In the genomic region with DNA sequence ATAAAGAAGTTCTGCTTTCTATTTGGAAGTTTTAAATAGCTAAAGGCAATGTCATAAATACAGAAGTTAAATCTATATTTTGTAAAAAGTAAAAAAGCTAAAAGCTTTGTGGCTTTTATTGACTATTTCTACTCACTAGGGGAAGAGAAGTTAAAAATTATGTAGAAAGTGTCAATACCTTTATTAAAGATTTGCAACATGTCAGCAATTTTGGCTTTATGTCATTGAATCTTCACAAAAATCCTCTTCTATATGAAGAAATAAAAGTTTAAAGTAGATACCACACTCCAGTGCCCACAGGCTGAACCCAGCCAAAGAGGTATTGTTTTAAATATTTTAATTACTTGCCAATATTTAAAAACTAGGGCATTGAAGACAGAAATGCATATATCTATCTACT, we compare ENCODE assay signal across 20 cellular contexts.
DNase-seq lines count a peak whose midpoint lies in the region; ATAC-seq, FAIRE-seq and TF ChIP-seq lines count a peak whose summit lies in the region.
"Had no signal": no experiment of that assay in that cellular context is flagged by ENCODE, and none has a peak within 500 bp of the region (broad histone marks: within the 10 kb centered on the region; RNA-seq: fewer than 3 reads in every experiment).

No MANE protein-coding gene starts in this region.

- intact Hi-C loops in IMR-90 (cut with micrococcal nuclease): no loop called here

- TF ChIP-seq CTCF in A549 (IDR thresholded peaks at IDR 0.05) (no peak), IMR-90 (conservative IDR thresholded peaks at IDR 0.05; ENCODE audit: low read depth, low read length) (no peak), H1 (IDR thresholded peaks at IDR 0.05; ENCODE audit: control extremely low read depth in 1 of 3, insufficient read depth in 1 of 3, low read depth in 1 of 3, low read length in 3 of 3) (no peak)

- H4K5ac ChIP-seq in IMR-90 (ENCODE audit: low read depth, low read length): no peak overlapping the region
- no peak overlapping the region for H4K5ac ChIP-seq in H1 (ENCODE audit: insufficient read length, low read depth, low read length)

- dilution Hi-C loops in IMR-90 (cut with HindIII; ENCODE audit: low sequenced_read_pairs, unreplicated experiment): no loop called here

- CTCF ChIA-PET in A549 (lab: Yijun Ruan, JAX) (no interaction called here), IMR-90 (lab: Yijun Ruan, JAX) (no interaction called here), H1 (lab: Charles Lee; ENCODE audit: partially characterized antibody) (no interaction called here)

- in situ Hi-C loops in IMR-90 (cut with MboI; ENCODE audit: low sequenced_read_pairs): no loop called here

- TF ChIP-seq EP300 in A549 (IDR thresholded peaks at IDR 0.05) (no peak), H1 (IDR thresholded peaks at IDR 0.05; ENCODE audit: borderline replicate concordance in 1 of 2, low read depth in 2 of 2, low read length in 2 of 2) (no peak)

- H2AFZ ChIP-seq in IMR-90 (replicated peaks; ENCODE audit: low read length, poor library complexity) (no peak overlapping the region), H1 (ENCODE audit: low read length) (no peak overlapping the region)

- H3K27me3 ChIP-seq in IMR-90 (ENCODE audit: control insufficient read depth, insufficient read depth, low read length) (no peaks in the 10 kb centered on the region), H1 (replicated peaks in 1 of 4; ENCODE audit: control insufficient read depth in 3 of 4, extremely low read depth in 1 of 4, insufficient read depth in 3 of 4, low read length in 3 of 4) (no peaks in the 10 kb centered on the region)
- H3K27me3 ChIP-seq: BLaER1 treated with 17β-estradiol and CSF1 and Interleukin-3, amounts not matched to agents 10 nM and 100 nM had no signal

- H3K36me3 ChIP-seq in IMR-90 (ENCODE audit: control insufficient read depth, insufficient read depth, low read length) (no peaks in the 10 kb centered on the region), H1 (ENCODE audit: control insufficient read depth in 2 of 4, insufficient read depth in 4 of 4, low read length in 3 of 4) (no peaks in the 10 kb centered on the region)
- H3K36me3 ChIP-seq: BLaER1 treated with 17β-estradiol and CSF1 and Interleukin-3, amounts not matched to agents 10 nM and 100 nM had no signal

- ATAC-seq in A549: no peak
- no peak for ATAC-seq in IMR-90 (ENCODE audit: low read depth)
- no peak for ATAC-seq in GM21367 (IDR thresholded peaks at IDR 0.05; ENCODE audit: unreplicated experiment)
- ATAC-seq: CD8-positive, alpha-beta T cell had no signal

- no peak overlapping the region for H3K23ac ChIP-seq in IMR-90 (ENCODE audit: low read depth, low read length)
- H3K23ac ChIP-seq in H1 (ENCODE audit: insufficient read length): no peak overlapping the region

- H3K4me2 ChIP-seq in A549 (no peak overlapping the region), IMR-90 (ENCODE audit: low read depth, low read length) (no peak overlapping the region), H1 (ENCODE audit: insufficient read depth in 1 of 2, low read depth in 2 of 2, low read length in 2 of 2) (no peak overlapping the region)
- H3K4me2 ChIP-seq: BLaER1 treated with 17β-estradiol and CSF1 and Interleukin-3, amounts not matched to agents 10 nM and 100 nM had no signal

- H2BK20ac ChIP-seq in IMR-90 (ENCODE audit: low read depth, low read length) (no peak overlapping the region), H1 (ENCODE audit: low read length) (no peak overlapping the region)

- POLR2A ChIA-PET in A549 (lab: Yijun Ruan, JAX): no interaction called here
- POLR2A ChIA-PET in IMR-90 (lab: Charles Lee; ENCODE audit: unreplicated experiment): no interaction called here
- POLR2A ChIA-PET in H1 (lab: Charles Lee; ENCODE audit: partially characterized antibody): no interaction called here

- H3K79me1 ChIP-seq in IMR-90 (ENCODE audit: low read depth in 1 of 2, low read length in 2 of 2): no peaks in the 10 kb centered on the region
- H3K79me1 ChIP-seq in H1 (ENCODE audit: low read depth, low read length): no peaks in the 10 kb centered on the region

- H3K9ac ChIP-seq in IMR-90 (ENCODE audit: low read depth, low read length) (no peak overlapping the region), H1 (replicated peaks in 1 of 4; ENCODE audit: extremely low read depth in 1 of 4, low read depth in 3 of 4, low read length in 3 of 4) (no peak overlapping the region)
- H3K9ac ChIP-seq: BLaER1 treated with 17β-estradiol and CSF1 and Interleukin-3, amounts not matched to agents 10 nM and 100 nM had no signal

- H2BK12ac ChIP-seq in H1 (ENCODE audit: low read depth, low read length): no peak overlapping the region

- FAIRE-seq in A549 (lab: Jason Lieb, UNC) (no peak), H1 (lab: Jason Lieb, UNC) (no peak)
- FAIRE-seq: A204.1, D721Med, G401.6, GM12891, GM19239 had no signal

- H4K8ac ChIP-seq in IMR-90 (ENCODE audit: low read depth in 2 of 2, low read length in 2 of 2) (no peak overlapping the region), H1 (ENCODE audit: extremely low read depth, insufficient read depth, low read length) (no peak overlapping the region)

- H3K27ac ChIP-seq in A549 (no peak overlapping the region), IMR-90 (ENCODE audit: insufficient read depth, low read length) (no peak overlapping the region), H1 (ENCODE audit: low read depth, low read length) (no peak overlapping the region)
- H3K27ac ChIP-seq: BLaER1 treated with 17β-estradiol and CSF1 and Interleukin-3, amounts not matched to agents 10 nM and 100 nM; C4-2B had no signal

- H3K4ac ChIP-seq in IMR-90 (ENCODE audit: low read depth, low read length) (no peak overlapping the region), H1 (replicated peaks; ENCODE audit: insufficient read length, low read depth, low read length) (no peak overlapping the region)

- H4K91ac ChIP-seq in IMR-90 (ENCODE audit: insufficient read depth, low read depth, low read length) (no peak overlapping the region), H1 (replicated peaks; ENCODE audit: insufficient read length, low read length) (no peak overlapping the region)

- no peaks in the 10 kb centered on the region for H3K9me3 ChIP-seq in A549
- no peaks in the 10 kb centered on the region for H3K9me3 ChIP-seq in IMR-90 (ENCODE audit: control insufficient read depth, insufficient read depth, low read length)
- no peaks in the 10 kb centered on the region; a peak in 1 of 4 replicates for H3K9me3 ChIP-seq in H1 (ENCODE audit: insufficient read depth in 2 of 2, low read depth in 1 of 2, low read length in 1 of 2)
- H3K9me3 ChIP-seq: Caco-2 had no signal

- no peak for TF ChIP-seq RAD21 in A549 (conservative IDR thresholded peaks at IDR 0.05 in 1 of 2, IDR thresholded peaks at IDR 0.05 in 1 of 2)
- TF ChIP-seq RAD21 in IMR-90 (IDR thresholded peaks at IDR 0.05; ENCODE audit: low read length): no peak
- no peak for TF ChIP-seq RAD21 in H1 (IDR thresholded peaks at IDR 0.05 in 1 of 2, conservative IDR thresholded peaks at IDR 0.05 in 1 of 2; ENCODE audit: low read depth in 2 of 2, low read length in 2 of 2)

- H4K20me1 ChIP-seq in IMR-90 (ENCODE audit: insufficient read depth, low read length) (no peaks in the 10 kb centered on the region), H1 (replicated peaks in 1 of 2; ENCODE audit: control insufficient read depth in 1 of 2, insufficient read depth in 2 of 2, low read length in 2 of 2) (no peaks in the 10 kb centered on the region)
- H4K20me1 ChIP-seq: BLaER1 treated with 17β-estradiol and CSF1 and Interleukin-3, amounts not matched to agents 10 nM and 100 nM had no signal

- H3K18ac ChIP-seq in IMR-90 (ENCODE audit: low read depth, low read length) (no peak overlapping the region), H1 (ENCODE audit: extremely low read depth, low read length) (no peak overlapping the region)

- H2AK5ac ChIP-seq in IMR-90 (ENCODE audit: low read depth, low read length) (no peak overlapping the region), H1 (ENCODE audit: low read depth, low read length) (no peak overlapping the region)

- no peaks in the 10 kb centered on the region for H3K79me2 ChIP-seq in H1 (ENCODE audit: control insufficient read depth in 1 of 2, insufficient read depth in 2 of 2, low read length in 2 of 2)

- H3K56ac ChIP-seq in IMR-90 (ENCODE audit: extremely low read depth, insufficient read depth, low read length) (no peak overlapping the region), H1 (replicated peaks; ENCODE audit: insufficient read length, low read depth, low read length) (no peak overlapping the region)

- TF ChIP-seq POLR2A in A549 (IDR thresholded peaks at IDR 0.05; ENCODE audit: low read length): no peak
- no peak for TF ChIP-seq POLR2A in IMR-90 (IDR thresholded peaks at IDR 0.05; ENCODE audit: low read depth, low read length)
- TF ChIP-seq POLR2A in H1 (IDR thresholded peaks at IDR 0.05; ENCODE audit: control extremely low read depth in 1 of 2, low read depth in 2 of 2, low read length in 2 of 2): no peak

- H2AK9ac ChIP-seq in IMR-90 (replicated peaks; ENCODE audit: low read depth, low read length, poor library complexity): no peak overlapping the region

- H2BK120ac ChIP-seq in IMR-90 (ENCODE audit: low read depth, low read length): no peak overlapping the region
- H2BK120ac ChIP-seq in H1 (replicated peaks; ENCODE audit: low read depth, low read length): no peak overlapping the region

- no peak overlapping the region for H3K14ac ChIP-seq in IMR-90 (replicated peaks; ENCODE audit: low read depth, low read length)
- no peak overlapping the region for H3K14ac ChIP-seq in H1 (ENCODE audit: insufficient read length)

- no peaks in the 10 kb centered on the region for H3K4me1 ChIP-seq in A549
- no peaks in the 10 kb centered on the region for H3K4me1 ChIP-seq in IMR-90 (ENCODE audit: control insufficient read depth, insufficient read depth, low read length)
- H3K4me1 ChIP-seq in H1 (replicated peaks in 1 of 4; ENCODE audit: control insufficient read depth in 3 of 4, insufficient read depth in 4 of 4, low read length in 3 of 4): no peaks in the 10 kb centered on the region
- H3K4me1 ChIP-seq: BLaER1 treated with 17β-estradiol and CSF1 and Interleukin-3, amounts not matched to agents 10 nM and 100 nM; Caco-2 had no signal

- no TSS peak for BruUV-seq in IMR-90 (replicated peaks; lab: Mats Ljungman, UMichigan)

- no peak overlapping the region for H2BK15ac ChIP-seq in IMR-90 (ENCODE audit: low read depth, low read length)
- H2BK15ac ChIP-seq in H1 (ENCODE audit: low read length): no peak overlapping the region

- H3K9me1 ChIP-seq in IMR-90 (ENCODE audit: insufficient read depth, low read length): no peaks in the 10 kb centered on the region

- DNase-seq in A549 (ENCODE audit: low read depth in 1 of 2, low spot score in 1 of 2) (no peak), IMR-90 (no peak), H1 (ENCODE audit: low read depth in 1 of 2, low spot score in 2 of 2) (no peak)
- DNase-seq in stimulated activated CD4-positive, alpha-beta T cell treated with anti-CD3 and anti-CD28 coated beads, Interleukin-4, amount 100 ng/mL, for 1 hour: no peak
- DNase-seq: 8988T; AML-193; Caco-2; Calu3; CD4-positive, alpha-beta T cell; CD8-positive, alpha-beta T cell; DMS79 treated with DMSO at 0.1 percent for 48 hours; GF-D8 had no signal

- H2BK5ac ChIP-seq in IMR-90 (ENCODE audit: low read depth, low read length, poor library complexity, severe bottlenecking) (no peak overlapping the region), H1 (ENCODE audit: low read depth, low read length) (no peak overlapping the region)

- no peak overlapping the region for H3K4me3 ChIP-seq in A549
- no peak overlapping the region for H3K4me3 ChIP-seq in IMR-90 (ENCODE audit: insufficient read depth, low read depth, low read length)
- H3K4me3 ChIP-seq in H1 (ENCODE audit: extremely low read depth in 1 of 4, insufficient read depth in 2 of 4, low read depth in 3 of 4, low read length in 4 of 4): no peak overlapping the region
- H3K4me3 ChIP-seq: BLaER1 treated with 17β-estradiol and CSF1 and Interleukin-3, amounts not matched to agents 10 nM and 100 nM had no signal

- no peaks in the 10 kb centered on the region for H3K23me2 ChIP-seq in H1 (ENCODE audit: low read depth, low read length)

Comparison
In these comparisons a context has a peak if more than half of its experiments do, and no peak if none do; other contexts are left out.
1. Of the 18 proteins assayed by ChIP-seq in both H1 and A549: peak only in H1: none; only in A549: none; in both: MAFK; in neither: 17.